Comparison of ENCODE assay signal across 15 cellular contexts in the genomic region with DNA sequence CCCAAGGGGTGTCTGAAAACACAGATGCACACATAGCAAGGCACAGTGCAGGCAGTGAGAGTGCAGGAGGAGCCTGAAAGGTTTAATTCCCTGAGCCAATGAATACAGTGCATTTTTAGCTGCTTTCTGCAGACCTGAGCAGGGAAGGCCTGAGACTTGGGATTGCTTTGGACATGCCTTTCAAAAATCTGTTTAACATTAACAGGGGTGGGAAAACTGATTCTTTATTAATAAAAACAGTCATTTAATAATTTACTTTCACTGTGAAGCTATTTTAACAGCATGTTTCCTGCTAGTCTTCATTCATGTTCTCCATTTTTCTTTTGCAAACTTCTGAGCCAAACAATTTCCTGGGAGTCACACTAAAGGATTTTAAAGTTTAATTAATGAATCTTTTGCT.
DNase-seq lines count a peak whose midpoint lies in the region; ATAC-seq and TF ChIP-seq lines count a peak whose summit lies in the region.
"Had no signal": no experiment of that assay in that cellular context is flagged by ENCODE, and none has a peak within 500 bp of the region (broad histone marks: within the 10 kb centered on the region; RNA-seq: fewer than 3 reads in every experiment).

No MANE protein-coding gene starts in this region.

- H3K27me3 Mint-ChIP-seq in T-helper 17 cell, result no peaks in the 10 kb centered on the region
- H3K27me3 Mint-ChIP-seq in nephron progenitor cell (ENCODE audit: low read depth, poor library complexity), result no peaks in the 10 kb centered on the region

- H3K9me3 ChIP-seq in T-helper 17 cell (ENCODE audit: control insufficient read depth, low read length, poor library complexity, severe bottlenecking) (no peaks in the 10 kb centered on the region), vagina (no peaks in the 10 kb centered on the region), prostate gland (no peaks in the 10 kb centered on the region)
- H3K9me3 ChIP-seq: Caco-2 had no signal

- no peak for ATAC-seq in T-helper 17 cell
- ATAC-seq: CD8-positive, alpha-beta T cell; GM23338; HCT116 had no signal

- H3K36me3 Mint-ChIP-seq in T-helper 17 cell (ENCODE audit: low read depth), result no peaks in the 10 kb centered on the region
- H3K36me3 Mint-ChIP-seq in nephron progenitor cell (ENCODE audit: low read depth), result no peaks in the 10 kb centered on the region
- H3K36me3 Mint-ChIP-seq: CD8-positive, alpha-beta T cell had no signal

- H3K4me1 Mint-ChIP-seq in T-helper 17 cell (no peaks in the 10 kb centered on the region), nephron progenitor cell (peaks cover 4% of the 10 kb centered on the region)
- H3K4me1 Mint-ChIP-seq: GM23338 had no signal

- H3K27ac Mint-ChIP-seq in T-helper 17 cell, result no peak overlapping the region
- H3K27ac Mint-ChIP-seq in nephron progenitor cell, result peak overlapping the region; percentile 21
- H3K27ac Mint-ChIP-seq: CD8-positive, alpha-beta T cell; GM23338; H9 had no signal

- TF ChIP-seq POLR2A in vagina (IDR thresholded peaks at IDR 0.05) (no peak), prostate gland (IDR thresholded peaks at IDR 0.05) (no peak)

- no peaks in the 10 kb centered on the region for H3K36me3 ChIP-seq in vagina
- H3K36me3 ChIP-seq in prostate gland, result no peaks in the 10 kb centered on the region

- no peak for DNase-seq in T-helper 17 cell
- DNase-seq in kidney tubule cell (ENCODE audit: low spot score), result peak; percentile 8
- DNase-seq in nephron progenitor cell, result no peak
- no peak for DNase-seq in vagina (ENCODE audit: extremely low spot score in 2 of 2)
- no peak for DNase-seq in NCI-H2107 treated with DMSO at 0.1 percent for 48 hours (lab: John Stamatoyannopoulos, UW; ENCODE audit: unreplicated experiment)
- no peak for DNase-seq in anterior cingulate cortex (lab: John Stamatoyannopoulos, UW)
- DNase-seq in prostate gland (ENCODE audit: low spot score), result no peak
- DNase-seq: C1 segment of cervical spinal cord; Caco-2; CD8-positive, alpha-beta T cell; DMS153; DND-41; H9 had no signal

- H3K4me3 ChIP-seq in vagina, result no peak overlapping the region
- H3K4me3 ChIP-seq in prostate gland, result no peak overlapping the region
- H3K4me3 ChIP-seq: GM23338 had no signal

- H3K4me3 Mint-ChIP-seq in T-helper 17 cell, result peak overlapping the region; percentile 31
- no peak overlapping the region for H3K4me3 Mint-ChIP-seq in nephron progenitor cell
- H3K4me3 Mint-ChIP-seq: CD8-positive, alpha-beta T cell; GM23338; H9 had no signal

- no peaks in the 10 kb centered on the region for H3K9me3 Mint-ChIP-seq in nephron progenitor cell
- H3K9me3 Mint-ChIP-seq: CD8-positive, alpha-beta T cell; GM23338; H9 had no signal

- H3K27me3 ChIP-seq in vagina (no peaks in the 10 kb centered on the region), prostate gland (replicated peaks; ENCODE audit: insufficient read depth) (no peaks in the 10 kb centered on the region)

- H3K27ac ChIP-seq in vagina, result no peak overlapping the region
- H3K27ac ChIP-seq in prostate gland, result no peak overlapping the region

- intact Hi-C loops in vagina (cut with DNase I), result no loop called here
- intact Hi-C loops in prostate gland (cut with DNase I), result no loop called here

- TF ChIP-seq CTCF in nephron progenitor cell (IDR thresholded peaks at IDR 0.05) (no peak), vagina (IDR thresholded peaks at IDR 0.05) (no peak), prostate gland (IDR thresholded peaks at IDR 0.05) (no peak)

- H3K4me1 ChIP-seq in vagina, result no peaks in the 10 kb centered on the region
- no peaks in the 10 kb centered on the region for H3K4me1 ChIP-seq in prostate gland (replicated peaks)
- H3K4me1 ChIP-seq: Caco-2 had no signal
